In the genomic region with DNA sequence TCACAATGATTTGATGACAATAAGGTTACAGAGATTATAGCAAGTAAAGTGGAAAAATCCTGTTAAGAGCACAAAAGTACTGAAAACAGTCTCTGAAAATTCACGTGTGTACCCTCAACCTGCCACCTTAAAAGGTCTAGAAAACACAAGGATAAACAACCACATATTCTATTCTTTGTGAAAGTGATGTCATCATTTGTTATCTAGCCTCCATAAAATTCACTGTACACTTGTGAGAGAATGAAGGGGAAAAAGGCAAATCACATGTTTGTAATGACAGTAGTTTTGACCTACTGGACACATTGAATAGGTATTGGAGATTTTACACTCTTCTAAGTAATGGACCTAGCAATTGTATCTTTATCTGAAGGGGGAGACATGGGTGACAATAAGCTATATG, we compare ENCODE assay signal across 28 cellular contexts. TPM values are rescaled to one million over a fixed set of nuclear protein-coding genes. Genes with fewer than 3 reads are reported as not detected.
DNase-seq lines count a peak whose midpoint lies in the region; ATAC-seq, FAIRE-seq and TF ChIP-seq lines count a peak whose summit lies in the region.
"Had no signal": no experiment of that assay in that cellular context is flagged by ENCODE, and none has a peak within 500 bp of the region (broad histone marks: within the 10 kb centered on the region; RNA-seq: fewer than 3 reads in every experiment).

No MANE protein-coding gene starts in this region.

- intact Hi-C loops in HepG2 (cut with micrococcal nuclease; ENCODE audit: unreplicated experiment) (no loop called here), right lobe of liver (cut with DNase I) (no loop called here)

- H3K9me2 ChIP-seq in Loucy (replicated peaks; ENCODE audit: low read depth, low read length), result no peaks in the 10 kb centered on the region

- H3K9me3 Mint-ChIP-seq in immature natural killer cell, result no peaks in the 10 kb centered on the region

- FAIRE-seq in HepG2 (lab: Jason Lieb, UNC), result no peak
- FAIRE-seq: A204.1, GM12878 had no signal

- peak overlapping the region; percentile 89 to 98 (median 96) for H3K27ac Mint-ChIP-seq in immature natural killer cell
- H3K27ac Mint-ChIP-seq: CD4-positive, CD25-positive, alpha-beta regulatory T cell had no signal

- H3K4me3 Mint-ChIP-seq in immature natural killer cell, result peak overlapping the region; percentile 96 to 100 (median 100)

- peaks cover 19 to 62% (median 51%) of the 10 kb centered on the region in 3 donors for H3K36me3 Mint-ChIP-seq in immature natural killer cell
- H3K36me3 Mint-ChIP-seq: CD4-positive, CD25-positive, alpha-beta regulatory T cell had no signal

- no peaks in the 10 kb centered on the region for H3K4me1 ChIP-seq in HepG2 (ENCODE audit: insufficient read depth, low read length)
- H3K4me1 ChIP-seq in right lobe of liver, result peaks cover 0 to 6% (median 0%) of the 10 kb centered on the region in 4 donors
- peaks cover 35% of the 10 kb centered on the region for H3K4me1 ChIP-seq in Loucy (ENCODE audit: insufficient read depth, low read length, poor library complexity, severe bottlenecking)
- H3K4me1 ChIP-seq: SJCRH30 had no signal

- DNase-seq in HepG2 (ENCODE audit: low spot score), result no peak
- no peak for DNase-seq in right lobe of liver
- DNase-seq in immature natural killer cell, result no peak
- no peak for DNase-seq in KG1 (lab: John Stamatoyannopoulos, UW)
- DNase-seq in activated CD8-positive, alpha-beta memory T cell treated with anti-CD3 and anti-CD28 coated beads for 24 hours, result no peak
- DNase-seq: CD4-positive, CD25-positive, alpha-beta regulatory T cell; DMS 273 treated with DMSO at 0.1 percent for 48 hours; DMS79; EL; GOT3; HCEC 1CT; MG63; NCI-H2029; NCI-H446; NCI-H524 treated with DMSO at 0.1 percent for 48 hours; NCI-H774; PC-9; SJCRH30 had no signal

- no peak overlapping the region for H2AFZ ChIP-seq in HepG2 (ENCODE audit: low read length)
- no peak overlapping the region for H2AFZ ChIP-seq in Loucy (ENCODE audit: low read length)
- H2AFZ ChIP-seq: PC-9 had no signal

- H3K79me2 ChIP-seq in HepG2 (ENCODE audit: insufficient read depth, low read length) (no peaks in the 10 kb centered on the region), Loucy (ENCODE audit: insufficient read depth, low read length) (peaks cover 22% of the 10 kb centered on the region; the same call in 1 of the 2 replicates)

- TF ChIP-seq RAD21 in HepG2 (CRISPR knock-in tag; IDR thresholded peaks at IDR 0.05), result no peak

- BruUV-seq in HepG2 (replicated peaks; lab: Mats Ljungman, UMichigan), result no TSS peak

- CTCF ChIA-PET in HepG2 (lab: Yijun Ruan, JAX; ENCODE audit: low intra/inter-chr PET ratio, low total read pairs), result no interaction called here

- POLR2A ChIA-PET in HepG2 (lab: Yijun Ruan, JAX), result no interaction called here

- TF ChIP-seq CTCF in HepG2 (CRISPR knock-in tag; IDR thresholded peaks at IDR 0.05) (no peak), right lobe of liver (IDR thresholded peaks at IDR 0.05) (no peak), Loucy (conservative IDR thresholded peaks at IDR 0.05; ENCODE audit: low read length) (no peak)

- H3K4me2 ChIP-seq in HepG2 (ENCODE audit: low read depth, low read length), result no peak overlapping the region
- peak overlapping the region; percentile 7 for H3K4me2 ChIP-seq in Loucy (ENCODE audit: low read depth, low read length, poor library complexity, severe bottlenecking)
- H3K4me2 ChIP-seq: BLaER1, PC-9 had no signal

- no peak overlapping the region for H3K9ac ChIP-seq in HepG2 (ENCODE audit: insufficient read depth, low read depth, low read length)
- H3K9ac ChIP-seq in Loucy (ENCODE audit: low read depth, low read length, poor library complexity, severe bottlenecking), result peak overlapping the region; percentile 5
- H3K9ac ChIP-seq: BLaER1 had no signal

- H3K27me3 ChIP-seq in HepG2 (ENCODE audit: control insufficient read depth in 1 of 2, insufficient read depth in 2 of 2, low read length in 2 of 2) (peaks cover 0 to 38% of the 10 kb centered on the region in 2 experiments; a peak in 2 of 5 replicates), right lobe of liver (peaks cover 0 to 17% of the 10 kb centered on the region in 2 donors), Loucy (ENCODE audit: insufficient read depth, low read length, poor library complexity, severe bottlenecking) (no peaks in the 10 kb centered on the region)
- H3K27me3 ChIP-seq: SJCRH30 had no signal

- H4K20me1 ChIP-seq in HepG2 (ENCODE audit: insufficient read depth, low read length) (no peaks in the 10 kb centered on the region), Loucy (ENCODE audit: insufficient read depth, low read length, poor library complexity, severe bottlenecking) (no peaks in the 10 kb centered on the region)
- H4K20me1 ChIP-seq: BLaER1 had no signal

- in situ Hi-C loops in HepG2 (cut with HindIII; ENCODE audit: extremely low pct_ligation_motif_present, low pct_unique_long_range_greater_than_20kb), result no loop called here

- H3K27ac ChIP-seq in HepG2 (ENCODE audit: extremely low read length, insufficient read depth, low read length) (no peak overlapping the region), right lobe of liver (no peak overlapping the region)
- H3K27ac ChIP-seq: BLaER1, PC-9, SJCRH30 had no signal

- WGBS in HepG2 (ENCODE audit: low lambda C conversion rate), result 0% methylated on average over 1 of the region's 1 CpG
- WGBS in right lobe of liver (ENCODE audit: insufficient coverage, low coverage, low lambda C conversion rate, missing lambda C conversion rate), result 50% methylated on average over 1 of the region's 1 CpG

- peaks cover 1 to 12% (median 6%) of the 10 kb centered on the region in 3 donors for H3K27me3 Mint-ChIP-seq in immature natural killer cell (ENCODE audit: low read depth in 3 of 3)

- no peaks in the 10 kb centered on the region for H3F3A ChIP-seq in Loucy (ENCODE audit: low read depth)

- no peak for TF ChIP-seq EP300 in HepG2 (IDR thresholded peaks at IDR 0.05; ENCODE audit: low read depth in 2 of 2, low read length in 2 of 2)
- TF ChIP-seq EP300 in HepG2 (CRISPR knock-in tag; IDR thresholded peaks at IDR 0.05; ENCODE audit: borderline replicate concordance), result no peak

- H3K4me3 ChIP-seq in HepG2 (replicated peaks in 1 of 3; ENCODE audit: insufficient read depth in 1 of 3, low read depth in 2 of 3, low read length in 3 of 3), result no peak overlapping the region
- no peak overlapping the region for H3K4me3 ChIP-seq in right lobe of liver
- H3K4me3 ChIP-seq in Loucy (ENCODE audit: low read length, poor library complexity, severe bottlenecking), result peak overlapping the region; percentile 2
- H3K4me3 ChIP-seq: BLaER1, GM12878, MG63, PC-9, SJCRH30 had no signal

- ATAC-seq in HepG2, result no peak
- no peak for ATAC-seq in right lobe of liver
- no peak for ATAC-seq in HG03139 (IDR thresholded peaks at IDR 0.05; ENCODE audit: unreplicated experiment)
- ATAC-seq: Right ventricle myocardium inferior had no signal

- H3K4me1 Mint-ChIP-seq in immature natural killer cell, result peaks cover 70 to 73% of the 10 kb centered on the region in 2 donors

- H3K9me3 ChIP-seq in HepG2 (ENCODE audit: low read length) (no peaks in the 10 kb centered on the region), right lobe of liver (no peaks in the 10 kb centered on the region), Loucy (ENCODE audit: insufficient read depth, low read depth, low read length) (no peaks in the 10 kb centered on the region)
- H3K9me3 ChIP-seq: MG63, SJCRH30 had no signal

- TF ChIP-seq POLR2A in HepG2 (IDR thresholded peaks at IDR 0.05; ENCODE audit: insufficient read depth in 1 of 2, low read depth in 2 of 2, low read length in 2 of 2) (no peak), right lobe of liver (IDR thresholded peaks at IDR 0.05) (no peak)

- H3K36me3 ChIP-seq in HepG2 (replicated peaks in 1 of 2; ENCODE audit: control insufficient read depth in 1 of 2, insufficient read depth in 2 of 2, low read length in 2 of 2) (no peaks in the 10 kb centered on the region), right lobe of liver (no peaks in the 10 kb centered on the region), Loucy (ENCODE audit: insufficient read depth, low read length) (no peaks in the 10 kb centered on the region)
- H3K36me3 ChIP-seq: MG63, SJCRH30 had no signal

RNA-seq across cellular contexts. Expression of a gene that starts 4.0 kb away (rescaled TPM):
- total RNA-seq in HepG2 (2016; rRNA removed; fragmentation: Illumina TruSeq; extraction: Trizol) (not detected in 2 replicates), right lobe of liver (under 1 TPM in 5 of 6 experiments, not detected in 1; 0.15 to 0.50 (median 0.20) TPM)
- not detected in 2 replicates for total RNA-seq in HepG2 (2016; cell fraction: cytosol; rRNA removed; fragmentation: Illumina TruSeq; extraction: Trizol; ENCODE audit: low read depth)
- total RNA-seq in HepG2 (2016; cell fraction: insoluble cytoplasmic fraction; rRNA removed; fragmentation: Illumina TruSeq; extraction: Trizol), result not detected in 2 replicates
- not detected in 2 replicates for total RNA-seq in HepG2 (2016; cell fraction: membrane; rRNA removed; fragmentation: Illumina TruSeq; extraction: Trizol)
- total RNA-seq in HepG2 (2016; cell fraction: nucleus; rRNA removed; fragmentation: Illumina TruSeq; extraction: Trizol), result not detected in 2 replicates
- polyA plus RNA-seq in HepG2 (2011; rRNA removed) (not detected in 2 replicates), immature natural killer cell (100 to 1,000 TPM in 2 of 3 donors, 10 to 100 TPM in 1; 78.2 to 233 (median 133) TPM)
- polyA plus RNA-seq in HepG2 (2011; cell fraction: cytosol; rRNA removed), result not detected in 2 replicates
- not detected in 2 replicates for polyA plus RNA-seq in HepG2 (2011; cell fraction: nucleus; rRNA removed)
- polyA plus RNA-seq in HepG2 (2012), result not detected in 2 replicates
- not detected in 2 replicates for polyA plus RNA-seq in HepG2 (2016; cell fraction: cytosol; fragmentation: Illumina TruSeq; extraction: Trizol; ENCODE audit: low read depth)
- not detected in 2 replicates for polyA plus RNA-seq in HepG2 (2016; cell fraction: insoluble cytoplasmic fraction; fragmentation: Illumina TruSeq; extraction: Trizol; ENCODE audit: low read depth)
- not detected in 2 replicates for polyA plus RNA-seq in HepG2 (2016; cell fraction: membrane; fragmentation: Illumina TruSeq; extraction: Trizol; ENCODE audit: low read depth)
- not detected in 2 replicates for polyA plus RNA-seq in HepG2 (2016; cell fraction: nucleus; fragmentation: Illumina TruSeq; extraction: Trizol; ENCODE audit: insufficient read depth, low read depth)
- not detected in 2 replicates for polyA minus RNA-seq in HepG2 (2011; rRNA and poly(A)+ RNA removed; ENCODE audit: low replicate concordance)
- polyA minus RNA-seq in HepG2 (2011; cell fraction: cytosol; rRNA and poly(A)+ RNA removed), result not detected in 2 replicates
- polyA minus RNA-seq in HepG2 (2011; cell fraction: nucleus; rRNA and poly(A)+ RNA removed), result not detected in 2 replicates
- total RNA-seq: GM12878, HT-29, LHCN-M2, PC-9, RPMI7951, SJCRH30 had no signal
- polyA plus RNA-seq: AG04450, GM12878 had no signal

RNA-seq across cellular contexts. Expression of a gene that starts 42.6 kb away (rescaled TPM):
- total RNA-seq in HepG2 (2016; rRNA removed; fragmentation: Illumina TruSeq; extraction: Trizol) (not detected in 2 replicates), right lobe of liver (1 to 10 TPM in 1 of 6 experiments, under 1 TPM in 5; 0.24 to 1.9 (median 0.51) TPM)
- not detected in 2 replicates for total RNA-seq in HepG2 (2016; cell fraction: cytosol; rRNA removed; fragmentation: Illumina TruSeq; extraction: Trizol; ENCODE audit: low read depth)
- total RNA-seq in HepG2 (2016; cell fraction: insoluble cytoplasmic fraction; rRNA removed; fragmentation: Illumina TruSeq; extraction: Trizol), result not detected in 2 replicates
- total RNA-seq in HepG2 (2016; cell fraction: membrane; rRNA removed; fragmentation: Illumina TruSeq; extraction: Trizol), result not detected in 2 replicates
- not detected in 2 replicates for total RNA-seq in HepG2 (2016; cell fraction: nucleus; rRNA removed; fragmentation: Illumina TruSeq; extraction: Trizol)
- polyA plus RNA-seq in HepG2 (2011; rRNA removed) (not detected in 2 replicates), immature natural killer cell (100 to 1,000 TPM; 154 to 252 (median 250) TPM)
- polyA plus RNA-seq in HepG2 (2011; cell fraction: cytosol; rRNA removed), result not detected in 2 replicates
- not detected in 2 replicates for polyA plus RNA-seq in HepG2 (2011; cell fraction: nucleus; rRNA removed)
- not detected in 2 replicates for polyA plus RNA-seq in HepG2 (2012)
- polyA plus RNA-seq in HepG2 (2016; cell fraction: cytosol; fragmentation: Illumina TruSeq; extraction: Trizol; ENCODE audit: low read depth), result not detected in 2 replicates
- polyA plus RNA-seq in HepG2 (2016; cell fraction: insoluble cytoplasmic fraction; fragmentation: Illumina TruSeq; extraction: Trizol; ENCODE audit: low read depth), result not detected in 2 replicates
- not detected in 2 replicates for polyA plus RNA-seq in HepG2 (2016; cell fraction: membrane; fragmentation: Illumina TruSeq; extraction: Trizol; ENCODE audit: low read depth)
- polyA plus RNA-seq in HepG2 (2016; cell fraction: nucleus; fragmentation: Illumina TruSeq; extraction: Trizol; ENCODE audit: insufficient read depth, low read depth), result not detected in 2 replicates
- not detected in 2 replicates for polyA minus RNA-seq in HepG2 (2011; rRNA and poly(A)+ RNA removed; ENCODE audit: low replicate concordance)
- not detected in 2 replicates for polyA minus RNA-seq in HepG2 (2011; cell fraction: cytosol; rRNA and poly(A)+ RNA removed)
- not detected in 2 replicates for polyA minus RNA-seq in HepG2 (2011; cell fraction: nucleus; rRNA and poly(A)+ RNA removed)
- total RNA-seq: HT-29 had no signal
